In the genomic region with DNA sequence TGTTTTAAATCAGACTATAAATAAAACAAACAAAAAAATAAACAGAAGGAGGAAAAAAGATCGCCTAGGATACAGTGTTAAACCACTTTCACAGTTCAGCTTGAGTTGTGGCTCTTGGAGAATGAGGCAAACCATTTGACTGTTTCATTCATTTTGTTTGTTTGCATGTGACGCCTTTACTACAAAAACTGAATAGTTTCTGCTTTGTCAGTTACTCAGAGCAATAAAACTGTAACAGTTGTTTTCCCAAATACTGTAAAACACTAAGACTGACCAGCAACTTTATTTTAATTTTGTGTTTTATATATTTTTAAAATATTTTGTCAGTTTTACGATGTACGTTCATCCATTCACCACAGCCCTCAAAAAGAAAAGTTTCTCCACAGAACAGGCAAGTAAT, we compare ENCODE assay signal across 27 cellular contexts.
"Had no signal": no experiment of that assay in that cellular context is flagged by ENCODE, and none has a peak within 500 bp of the region (broad histone marks: within the 10 kb centered on the region; RNA-seq: fewer than 3 reads in every experiment).

No MANE protein-coding gene starts in this region.

- H3K27me3 ChIP-seq: adrenal gland, body of pancreas, esophagus squamous epithelium had no signal

- H3K4me1 ChIP-seq: adrenal gland, body of pancreas had no signal

- ATAC-seq: activated CD4-positive, alpha-beta T cell treated with anti-CD3 and anti-CD28 coated beads for 36 hours; activated CD8-positive, alpha-beta memory T cell treated with anti-CD3 and anti-CD28 coated beads, Interleukin-2, amount 10 ng/mL, durations not matched to agents 7 days and 5 days; activated CD8-positive, alpha-beta T cell treated with anti-CD3 and anti-CD28 coated beads, Interleukin-2, amount 10 ng/mL, durations not matched to agents 7 days and 5 days; activated naive CD8-positive, alpha-beta T cell treated with anti-CD3 and anti-CD28 coated beads, Interleukin-2, amount 50 U/mL, for 24 hours; body of pancreas had no signal

- H3K4me3 ChIP-seq: adrenal gland, body of pancreas, esophagus squamous epithelium had no signal

- DNase-seq: activated CD4-positive, alpha-beta memory T cell treated with anti-CD3 and anti-CD28 coated beads for 36 hours; activated CD4-positive, alpha-beta T cell treated with anti-CD3 and anti-CD28 coated beads for 36 hours; activated CD4-positive, alpha-beta T cell treated with anti-CD3 and anti-CD28 coated beads, Interleukin-2, amount 10 ng/mL, durations not matched to agents 24 days and 14 days; activated CD4-positive, CD25-positive, alpha-beta regulatory T cell; activated CD4-positive, CD25-positive, alpha-beta regulatory T cell treated with anti-CD3 and anti-CD28 coated beads, Interleukin-2, amount 50 U/mL, for 72 hours; activated CD8-positive, alpha-beta memory T cell treated with anti-CD3 and anti-CD28 coated beads, Interleukin-2, amount 10 ng/mL, durations not matched to agents 7 days and 5 days; activated CD8-positive, alpha-beta memory T cell treated with anti-CD3 and anti-CD28 coated beads, Interleukin-2, amount 50 U/mL, for 4 hours; activated CD8-positive, alpha-beta T cell treated with anti-CD3 and anti-CD28 coated beads, Interleukin-2, amount 10 ng/mL, durations not matched to agents 7 days and 5 days; activated effector memory CD4-positive, alpha-beta T cell treated with anti-CD3 and anti-CD28 coated beads, Interleukin-2, amount 50 U/mL, for 16 hours; activated naive CD4-positive, alpha-beta T cell treated with anti-CD3 and anti-CD28 coated beads for 36 hours; activated naive CD8-positive, alpha-beta T cell treated with anti-CD3 and anti-CD28 coated beads for 36 hours; activated naive CD8-positive, alpha-beta T cell treated with anti-CD3 and anti-CD28 coated beads, Interleukin-2, amount 50 U/mL, for 24 hours; activated T-cell treated with anti-CD3 and anti-CD28 coated beads, Interleukin-2, amount 50 U/mL, for 1 hour; activated T-cell treated with anti-CD3 and anti-CD28 coated beads, Interleukin-2, amount 50 U/mL, for 48 hours; adrenal gland; amygdala; aorta; body of pancreas; caudate nucleus; cortex of kidney; effector memory CD4-positive, alpha-beta T cell; endodermal cell; esophagus squamous epithelium; foreskin melanocyte; head of caudate nucleus; hippocampal formation; T-helper 2 cell had no signal

- H3K27ac ChIP-seq: adrenal gland, body of pancreas, esophagus squamous epithelium had no signal

- H3K9me3 ChIP-seq: adrenal gland, body of pancreas, esophagus squamous epithelium had no signal
